1 cellular context compared by ENCODE assay signal in the genomic region with DNA sequence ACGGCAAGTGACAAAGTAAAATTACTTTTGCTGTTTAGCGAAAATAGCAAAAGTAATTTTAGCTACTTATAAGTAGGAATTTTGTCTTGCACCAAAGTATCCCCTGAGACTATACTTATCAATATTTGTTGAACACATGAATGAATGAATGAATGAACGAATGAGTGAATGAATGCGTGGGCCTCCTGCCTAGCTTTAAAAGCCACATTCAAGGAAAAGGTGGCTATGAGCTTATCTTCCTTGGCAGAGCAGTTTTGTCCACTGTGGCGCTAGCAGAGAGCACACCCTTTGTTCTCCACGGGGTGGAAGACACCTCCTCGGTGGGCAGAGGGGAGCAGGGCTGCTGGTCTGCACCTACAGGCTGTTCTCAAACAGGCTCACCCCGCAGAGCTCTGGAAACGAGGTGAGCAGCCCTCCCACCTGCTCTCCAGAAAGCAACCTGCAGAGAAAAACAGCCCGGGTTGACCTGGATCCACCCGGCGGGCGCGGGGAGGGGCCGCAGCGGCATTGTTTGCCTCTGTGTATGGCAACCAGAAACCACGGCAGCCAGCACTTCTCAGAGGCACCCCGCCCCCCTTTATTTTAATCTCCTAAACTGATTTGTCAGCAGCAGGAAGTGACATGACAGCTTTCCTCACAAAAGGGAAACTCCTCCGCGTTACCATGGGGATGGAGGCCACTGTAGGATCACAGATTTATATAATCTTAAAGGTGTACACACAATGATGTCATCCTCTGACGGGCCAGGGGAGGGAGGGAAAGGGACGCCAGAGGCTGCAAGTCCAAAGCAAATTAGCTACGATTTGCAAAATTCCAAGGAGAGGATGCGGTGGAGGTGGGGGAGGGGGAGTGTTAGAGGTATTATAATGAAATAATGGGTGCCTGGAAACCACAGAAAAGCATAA.
TF ChIP-seq lines count a peak whose summit lies in the region.

No MANE protein-coding gene starts in this region.

TF ChIP-seq in K562, 482 proteins besides CTCF, POLR2A, EP300 and RAD21 (continued from another document and continues in another):
- 0 out of 2 replicates have a peak, but pooled peaks have one; percentile 35 for TF ChIP-seq CUX1 (CRISPR knock-in tag; IDR thresholded peaks at IDR 0.05)
- 0 out of 4 replicates have a peak, but pooled peaks of 1 of the 2 experiments have one; percentile 58 for TF ChIP-seq SIN3A (IDR thresholded peaks at IDR 0.05; ENCODE audit: borderline replicate concordance in 2 of 2, control insufficient read depth in 1 of 2, low read depth in 2 of 2, low read length in 2 of 2)
- TF ChIP-seq KDM1A (IDR thresholded peaks at IDR 0.05): peak; percentile 97 to 98
- TF ChIP-seq, protein P1, sequence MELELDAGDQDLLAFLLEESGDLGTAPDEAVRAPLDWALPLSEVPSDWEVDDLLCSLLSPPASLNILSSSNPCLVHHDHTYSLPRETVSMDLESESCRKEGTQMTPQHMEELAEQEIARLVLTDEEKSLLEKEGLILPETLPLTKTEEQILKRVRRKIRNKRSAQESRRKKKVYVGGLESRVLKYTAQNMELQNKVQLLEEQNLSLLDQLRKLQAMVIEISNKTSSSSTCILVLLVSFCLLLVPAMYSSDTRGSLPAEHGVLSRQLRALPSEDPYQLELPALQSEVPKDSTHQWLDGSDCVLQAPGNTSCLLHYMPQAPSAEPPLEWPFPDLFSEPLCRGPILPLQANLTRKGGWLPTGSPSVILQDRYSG (tag; conservative IDR thresholded peaks at IDR 0.05; ENCODE audit: low read depth): peak; percentile 82; the same call in 1 of the 2 replicates
- TF ChIP-seq BHLHE40 (IDR thresholded peaks at IDR 0.05; ENCODE audit: low read length): 0 out of 2 replicates have a peak, but pooled peaks have one; percentile 9
- TF ChIP-seq, protein P2, sequence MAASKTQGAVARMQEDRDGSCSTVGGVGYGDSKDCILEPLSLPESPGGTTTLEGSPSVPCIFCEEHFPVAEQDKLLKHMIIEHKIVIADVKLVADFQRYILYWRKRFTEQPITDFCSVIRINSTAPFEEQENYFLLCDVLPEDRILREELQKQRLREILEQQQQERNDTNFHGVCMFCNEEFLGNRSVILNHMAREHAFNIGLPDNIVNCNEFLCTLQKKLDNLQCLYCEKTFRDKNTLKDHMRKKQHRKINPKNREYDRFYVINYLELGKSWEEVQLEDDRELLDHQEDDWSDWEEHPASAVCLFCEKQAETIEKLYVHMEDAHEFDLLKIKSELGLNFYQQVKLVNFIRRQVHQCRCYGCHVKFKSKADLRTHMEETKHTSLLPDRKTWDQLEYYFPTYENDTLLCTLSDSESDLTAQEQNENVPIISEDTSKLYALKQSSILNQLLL (CRISPR knock-in tag; IDR thresholded peaks at IDR 0.05; ENCODE audit: borderline replicate concordance): no peak
- no peak for TF ChIP-seq NCOA2 (IDR thresholded peaks at IDR 0.05; ENCODE audit: partially characterized antibody in 2 of 2)
- TF ChIP-seq BRD9 (IDR thresholded peaks at IDR 0.05; ENCODE audit: low read depth, partially characterized antibody): no peak
- TF ChIP-seq ELF2 (CRISPR knock-in tag; IDR thresholded peaks at IDR 0.05): no peak
- peak; percentile 38 for TF ChIP-seq SAP30 (IDR thresholded peaks at IDR 0.05; ENCODE audit: borderline replicate concordance, insufficient read depth, low read depth, low read length, poor library complexity, severe bottlenecking)
- no peak for TF ChIP-seq ZZZ3 (IDR thresholded peaks at IDR 0.05)
- TF ChIP-seq, protein P3, sequence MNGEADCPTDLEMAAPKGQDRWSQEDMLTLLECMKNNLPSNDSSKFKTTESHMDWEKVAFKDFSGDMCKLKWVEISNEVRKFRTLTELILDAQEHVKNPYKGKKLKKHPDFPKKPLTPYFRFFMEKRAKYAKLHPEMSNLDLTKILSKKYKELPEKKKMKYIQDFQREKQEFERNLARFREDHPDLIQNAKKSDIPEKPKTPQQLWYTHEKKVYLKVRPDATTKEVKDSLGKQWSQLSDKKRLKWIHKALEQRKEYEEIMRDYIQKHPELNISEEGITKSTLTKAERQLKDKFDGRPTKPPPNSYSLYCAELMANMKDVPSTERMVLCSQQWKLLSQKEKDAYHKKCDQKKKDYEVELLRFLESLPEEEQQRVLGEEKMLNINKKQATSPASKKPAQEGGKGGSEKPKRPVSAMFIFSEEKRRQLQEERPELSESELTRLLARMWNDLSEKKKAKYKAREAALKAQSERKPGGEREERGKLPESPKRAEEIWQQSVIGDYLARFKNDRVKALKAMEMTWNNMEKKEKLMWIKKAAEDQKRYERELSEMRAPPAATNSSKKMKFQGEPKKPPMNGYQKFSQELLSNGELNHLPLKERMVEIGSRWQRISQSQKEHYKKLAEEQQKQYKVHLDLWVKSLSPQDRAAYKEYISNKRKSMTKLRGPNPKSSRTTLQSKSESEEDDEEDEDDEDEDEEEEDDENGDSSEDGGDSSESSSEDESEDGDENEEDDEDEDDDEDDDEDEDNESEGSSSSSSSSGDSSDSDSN (IDR thresholded peaks at IDR 0.05; ENCODE audit: borderline replicate concordance in 1 of 2, low read depth in 2 of 2, low read length in 2 of 2): no peak
- TF ChIP-seq FOXJ3 (CRISPR knock-in tag; IDR thresholded peaks at IDR 0.05): peak; percentile 98
- TF ChIP-seq ZNF785 (CRISPR knock-in tag; IDR thresholded peaks at IDR 0.05): no peak
- TF ChIP-seq SRSF9 (IDR thresholded peaks at IDR 0.05; ENCODE audit: borderline replicate concordance, low read depth, low read length): no peak
- TF ChIP-seq RNF2 (IDR thresholded peaks at IDR 0.05): peak; percentile 79
- no peak for TF ChIP-seq MAX (CRISPR knock-in tag; IDR thresholded peaks at IDR 0.05)
- TF ChIP-seq, protein P4, sequence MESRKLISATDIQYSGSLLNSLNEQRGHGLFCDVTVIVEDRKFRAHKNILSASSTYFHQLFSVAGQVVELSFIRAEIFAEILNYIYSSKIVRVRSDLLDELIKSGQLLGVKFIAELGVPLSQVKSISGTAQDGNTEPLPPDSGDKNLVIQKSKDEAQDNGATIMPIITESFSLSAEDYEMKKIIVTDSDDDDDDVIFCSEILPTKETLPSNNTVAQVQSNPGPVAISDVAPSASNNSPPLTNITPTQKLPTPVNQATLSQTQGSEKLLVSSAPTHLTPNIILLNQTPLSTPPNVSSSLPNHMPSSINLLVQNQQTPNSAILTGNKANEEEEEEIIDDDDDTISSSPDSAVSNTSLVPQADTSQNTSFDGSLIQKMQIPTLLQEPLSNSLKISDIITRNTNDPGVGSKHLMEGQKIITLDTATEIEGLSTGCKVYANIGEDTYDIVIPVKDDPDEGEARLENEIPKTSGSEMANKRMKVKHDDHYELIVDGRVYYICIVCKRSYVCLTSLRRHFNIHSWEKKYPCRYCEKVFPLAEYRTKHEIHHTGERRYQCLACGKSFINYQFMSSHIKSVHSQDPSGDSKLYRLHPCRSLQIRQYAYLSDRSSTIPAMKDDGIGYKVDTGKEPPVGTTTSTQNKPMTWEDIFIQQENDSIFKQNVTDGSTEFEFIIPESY (CRISPR knock-in tag; IDR thresholded peaks at IDR 0.05): no peak
- 0 out of 4 replicates have a peak, but pooled peaks of 1 of the 2 experiments have one; percentile 46 for TF ChIP-seq KDM4B (IDR thresholded peaks at IDR 0.05; ENCODE audit: borderline replicate concordance in 2 of 2, low read depth in 1 of 2)
- no peak for TF ChIP-seq ZNF217 (CRISPR knock-in tag; IDR thresholded peaks at IDR 0.05)
- TF ChIP-seq DPF2 (IDR thresholded peaks at IDR 0.05): no peak
- no peak for TF ChIP-seq POLR3G (IDR thresholded peaks at IDR 0.05; ENCODE audit: extremely low read depth, insufficient read length, insufficient replicate concordance)
- TF ChIP-seq ZC3H8 (IDR thresholded peaks at IDR 0.05): no peak
- TF ChIP-seq ZNF274 (IDR thresholded peaks at IDR 0.05; ENCODE audit: borderline replicate concordance, low read depth, low read length): no peak
- no peak for TF ChIP-seq KAT8 (IDR thresholded peaks at IDR 0.05; ENCODE audit: low read depth)
- TF ChIP-seq NFE2L1 (tag; IDR thresholded peaks at IDR 0.05; ENCODE audit: borderline replicate concordance, low read depth): no peak
- peak; percentile 59 for TF ChIP-seq EGR1 (conservative IDR thresholded peaks at IDR 0.05)
- peak; percentile 96 for TF ChIP-seq JUND (IDR thresholded peaks at IDR 0.05; ENCODE audit: borderline replicate concordance, low read depth, low read length)
- TF ChIP-seq JUND (tag; IDR thresholded peaks at IDR 0.05; ENCODE audit: borderline replicate concordance, low read depth, low read length): peak; percentile 95; the same call in 2 of the 3 replicates
- TF ChIP-seq PYGO2 (tag; IDR thresholded peaks at IDR 0.05): no peak
- TF ChIP-seq CREB1 (IDR thresholded peaks at IDR 0.05): peak; percentile 84
- TF ChIP-seq CREB1 (CRISPR knock-in tag; IDR thresholded peaks at IDR 0.05): peak; percentile 67
- peak; percentile 81 for TF ChIP-seq RBBP5 (IDR thresholded peaks at IDR 0.05; ENCODE audit: borderline replicate concordance, insufficient read depth, low read length, poor library complexity, severe bottlenecking)
- TF ChIP-seq HNRNPK (IDR thresholded peaks at IDR 0.05; ENCODE audit: low read depth, low read length, poor library complexity, severe bottlenecking): no peak
- no peak for TF ChIP-seq FOXA3 (CRISPR knock-in tag; conservative IDR thresholded peaks at IDR 0.05 in 1 of 2, IDR thresholded peaks at IDR 0.05 in 1 of 2)
- no peak; the same call in 1 of the 2 replicates for TF ChIP-seq SIN3B (IDR thresholded peaks at IDR 0.05; ENCODE audit: low read depth)
- TF ChIP-seq HDAC2 (IDR thresholded peaks at IDR 0.05): peak; percentile 87
- peak; percentile 33; the same call in 1 of the 2 replicates for TF ChIP-seq CBFA2T2 (conservative IDR thresholded peaks at IDR 0.05)
- TF ChIP-seq ELF4 (CRISPR knock-in tag; IDR thresholded peaks at IDR 0.05): no peak
- no peak for TF ChIP-seq SETDB1 (IDR thresholded peaks at IDR 0.05; ENCODE audit: low read length)
- peak; percentile 83; the same call in 1 of the 2 replicates for TF ChIP-seq KLF16 (IDR thresholded peaks at IDR 0.05)
- no peak for TF ChIP-seq TSC22D4 (tag; IDR thresholded peaks at IDR 0.05)
- no peak for TF ChIP-seq ZNF232 (CRISPR knock-in tag; IDR thresholded peaks at IDR 0.05)
- no peak for TF ChIP-seq PHF20 (IDR thresholded peaks at IDR 0.05; ENCODE audit: partially characterized antibody)
- TF ChIP-seq HMGXB4 (CRISPR knock-in tag; IDR thresholded peaks at IDR 0.05): no peak
- TF ChIP-seq FOS (IDR thresholded peaks at IDR 0.05; ENCODE audit: extremely low read depth, insufficient read length): no peak
